34 cellular contexts compared by ENCODE assay signal in the genomic region with DNA sequence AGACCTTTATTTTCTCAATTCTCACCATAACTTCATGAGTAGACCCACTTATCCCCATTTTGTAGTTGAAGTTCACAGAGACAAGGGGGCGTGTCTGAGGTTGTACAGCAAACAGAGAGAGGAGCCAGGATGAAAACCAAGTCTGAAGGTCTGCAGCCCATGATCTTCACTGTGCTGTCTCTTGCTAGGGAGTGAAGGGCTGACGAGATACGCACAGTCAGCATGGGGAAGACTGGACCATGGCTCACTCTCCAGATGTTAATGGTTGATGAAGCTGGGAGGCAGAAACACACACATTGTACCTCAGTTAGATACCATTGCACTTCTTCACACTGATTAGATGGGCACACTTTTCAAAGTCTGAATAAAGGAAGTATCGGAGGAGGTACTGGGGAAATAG. TPM values are rescaled to one million over a fixed set of nuclear protein-coding genes. Genes with fewer than 3 reads are reported as not detected.
"Had no signal": no experiment of that assay in that cellular context is flagged by ENCODE, and none has a peak within 500 bp of the region (broad histone marks: within the 10 kb centered on the region; RNA-seq: fewer than 3 reads in every experiment).

No MANE protein-coding gene starts in this region.

- ATAC-seq: activated CD8-positive, alpha-beta T cell treated with anti-CD3 and anti-CD28 coated beads for 36 hours; activated T-cell treated with anti-CD3 and anti-CD28 coated beads, Interleukin-2, amount 50 U/mL, for 4 hours; activated T-helper 17 cell treated with anti-CD3 and anti-CD28 coated beads, Interleukin-2, amount 50 U/mL, for 72 hours; gastroesophageal sphincter; heart right ventricle; WTC11 had no signal

- H3K4me3 ChIP-seq: esophagus squamous epithelium, gastroesophageal sphincter, heart right ventricle had no signal

- H3K27ac ChIP-seq: brain microvascular endothelial cell, epithelial cell of prostate, esophagus squamous epithelium, gastroesophageal sphincter, heart right ventricle, VCaP had no signal

- H3K9me3 ChIP-seq: esophagus squamous epithelium, gastroesophageal sphincter, heart right ventricle had no signal

- H3K4me1 ChIP-seq: esophagus squamous epithelium, gastroesophageal sphincter, heart right ventricle had no signal

- DNase-seq: activated CD4-positive, alpha-beta T cell treated with anti-CD3 and anti-CD28 coated beads for 1 hour; activated CD4-positive, alpha-beta T cell treated with anti-CD3 and anti-CD28 coated beads for 4 hours; activated CD4-positive, alpha-beta T cell treated with anti-CD3 and anti-CD28 coated beads, Interleukin-2, amount 10 ng/mL, durations not matched to agents 7 days and 5 days; activated CD4-positive, alpha-beta T cell treated with anti-CD3 and anti-CD28 coated beads, Interleukin-2, amount 50 U/mL, for 48 hours; activated CD8-positive, alpha-beta memory T cell treated with anti-CD3 and anti-CD28 coated beads for 24 hours; activated CD8-positive, alpha-beta T cell treated with anti-CD3 and anti-CD28 coated beads for 36 hours; activated effector memory CD4-positive, alpha-beta T cell treated with Interleukin-2 at 50 U/mL for 16 hours; activated gamma-delta T cell treated with Interleukin-2 at 50 U/mL for 16 hours; activated naive CD4-positive, alpha-beta T cell treated with anti-CD3 and anti-CD28 coated beads, Interleukin-2, amount 50 U/mL, for 16 hours; activated naive CD4-positive, alpha-beta T cell treated with Interleukin-2 at 50 U/mL for 16 hours; activated T-cell treated with anti-CD3 and anti-CD28 coated beads, Interleukin-2, amount 50 U/mL, for 4 hours; cortex of kidney; dermis blood vessel endothelial cell; effector CD8-positive, alpha-beta T cell; esophagus squamous epithelium; foreskin melanocyte; heart right ventricle; T-helper 2 cell had no signal

- FAIRE-seq: astrocyte, colon, endometrium, endothelial cell of umbilical vein had no signal

RNA-seq across cellular contexts. Expression of gene MT4, which starts 5.8 kb away (rescaled TPM):
- total RNA-seq: activated CD4-positive, alpha-beta T cell treated with anti-CD3 and anti-CD28 coated beads, Interleukin-2, amount 10 ng/mL, durations not matched to agents 7 days and 5 days; activated CD8-positive, alpha-beta T cell treated with anti-CD3 and anti-CD28 coated beads for 36 hours; activated T-cell treated with anti-CD3 and anti-CD28 coated beads, Interleukin-2, amount 50 U/mL, for 4 hours; activated T-helper 17 cell treated with anti-CD3 and anti-CD28 coated beads, Interleukin-2, amount 50 U/mL, for 72 hours; astrocyte; chondrocyte; dermis blood vessel endothelial cell; endothelial cell of umbilical vein; esophagus squamous epithelium; fibroblast of lung; fibroblast of villous mesenchyme; gastroesophageal sphincter; glomerular endothelial cell; heart right ventricle; T-helper 1 cell treated with Interleukin-12 subunit alpha and Interleukin-12 subunit beta and Interleukin-4 antibody, amounts not matched to agents 30 ng/mL and 1 ng/mL, for 36 hours; WTC11 had no signal
- polyA plus RNA-seq: adipose tissue, endothelial cell of umbilical vein, fibroblast of lung, heart right ventricle had no signal

RNA-seq across cellular contexts. Expression of gene MT3, which starts 30.2 kb away (rescaled TPM):
- total RNA-seq: astrocyte, dermis blood vessel endothelial cell, endothelial cell of umbilical vein, esophagus squamous epithelium, fibroblast of lung, fibroblast of villous mesenchyme, glomerular endothelial cell had no signal
- polyA plus RNA-seq: endothelial cell of umbilical vein, fibroblast of lung had no signal
